Comparison of ENCODE assay signal across 8 cellular contexts in the genomic region with DNA sequence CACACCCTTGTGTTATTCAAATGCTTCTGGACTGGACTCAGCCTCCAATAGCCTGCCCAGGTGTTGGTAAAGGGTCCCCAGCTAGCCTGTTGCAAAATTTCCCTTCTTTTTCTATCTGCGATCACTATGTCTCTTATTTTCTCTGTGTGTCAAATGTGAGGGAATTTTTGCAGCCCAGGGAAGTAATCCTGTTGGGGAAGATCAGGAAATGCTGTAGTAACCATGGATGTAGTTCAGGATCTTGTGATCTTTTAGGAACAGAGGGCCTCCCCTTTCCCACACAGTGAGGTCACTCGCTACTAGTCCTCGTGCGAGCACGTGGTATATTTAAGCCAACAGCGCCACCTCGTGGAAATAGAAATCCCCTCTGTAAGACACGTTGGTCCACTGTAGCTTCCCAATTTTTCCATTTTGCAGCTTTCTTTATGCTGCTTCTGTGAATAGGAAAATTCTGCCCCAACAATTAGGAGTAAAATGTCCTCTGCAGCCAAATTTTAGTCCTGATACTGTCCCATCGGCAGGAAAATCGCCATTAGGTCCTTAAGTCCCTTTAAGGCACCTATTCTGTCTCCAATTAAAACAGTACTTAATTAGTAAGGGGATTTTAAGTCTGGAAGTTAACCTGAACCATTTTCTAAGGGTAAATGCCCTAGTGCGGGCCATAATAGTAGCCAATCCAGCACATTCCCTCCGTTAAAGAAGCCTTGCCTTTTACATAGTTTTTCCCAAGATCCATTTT. TPM values are rescaled to one million over a fixed set of nuclear protein-coding genes. Genes with fewer than 3 reads are reported as not detected.
DNase-seq lines count a peak whose midpoint lies in the region; ATAC-seq and TF ChIP-seq lines count a peak whose summit lies in the region.

No MANE protein-coding gene starts in this region.

- in situ Hi-C loops in ACHN (cut with HindIII; ENCODE audit: low pct_ligation_motif_present, low pct_unique_long_range_greater_than_20kb, low sequenced_read_pairs): no loop called here

- H3K27ac ChIP-seq in esophagus squamous epithelium: no peak overlapping the region
- H3K27ac ChIP-seq in neutrophil: no peak overlapping the region

- no peak for ATAC-seq in GM21576 (IDR thresholded peaks at IDR 0.05; ENCODE audit: unreplicated experiment)

- no peak for TF ChIP-seq POLR2A in esophagus squamous epithelium (IDR thresholded peaks at IDR 0.05)

- DNase-seq in ACHN: peak; percentile 39
- DNase-seq in GM10266 (ENCODE audit: extremely low spot score): peak; percentile 48
- peak; percentile 49 for DNase-seq in NCI-H774 (lab: John Stamatoyannopoulos, UW)
- DNase-seq in activated CD8-positive, alpha-beta memory T cell treated with anti-CD3 and anti-CD28 coated beads for 24 hours: peak; percentile 74
- DNase-seq in esophagus squamous epithelium (lab: John Stamatoyannopoulos, UW): no peak
- no peak for DNase-seq in retina

- peaks cover 0 to 36% (median 23%) of the 10 kb centered on the region in 3 donors for H3K9me3 ChIP-seq in esophagus squamous epithelium
- H3K9me3 ChIP-seq in neutrophil: peaks cover 24% of the 10 kb centered on the region

- TF ChIP-seq CTCF in GM10266 (IDR thresholded peaks at IDR 0.05; ENCODE audit: control insufficient read depth, insufficient read depth, low read depth, missing control alignments) (peak; percentile 55), esophagus squamous epithelium (IDR thresholded peaks at IDR 0.05) (peak in 5 of 6 experiments; percentile 52 to 86 (median 71)), neutrophil (IDR thresholded peaks at IDR 0.05) (peak; percentile 59)

- H3K36me3 ChIP-seq in esophagus squamous epithelium (no peaks in the 10 kb centered on the region), neutrophil (no peaks in the 10 kb centered on the region)

- peaks cover 0 to 13% (median 0%) of the 10 kb centered on the region in 3 donors for H3K4me1 ChIP-seq in esophagus squamous epithelium
- no peaks in the 10 kb centered on the region for H3K4me1 ChIP-seq in neutrophil (ENCODE audit: control insufficient read depth in 1 of 2, insufficient read depth in 1 of 2, low read depth in 1 of 2, low read length in 1 of 2)

- intact Hi-C loops in esophagus squamous epithelium (cut with DNase I): loop anchor here (5.0 kb wide), 1 partner anchor 267 kb away; no protein-coding TSS in a partner anchor

- WGBS in esophagus squamous epithelium, 2 donors: 40% methylated on average over 12 of the region's 12 CpGs

- no peaks in the 10 kb centered on the region for H3K27me3 ChIP-seq in esophagus squamous epithelium
- no peaks in the 10 kb centered on the region for H3K27me3 ChIP-seq in neutrophil

- H3K4me3 ChIP-seq in esophagus squamous epithelium (no peak overlapping the region), neutrophil (ENCODE audit: low read depth in 1 of 2, low read length in 1 of 2) (no peak overlapping the region)

RNA-seq across cellular contexts. Expression of a gene that starts 4.0 kb away (rescaled TPM):
- total RNA-seq in esophagus squamous epithelium: not detected

RNA-seq across cellular contexts. Expression of a gene that starts 15.6 kb away (rescaled TPM):
- total RNA-seq in esophagus squamous epithelium: 10 to 100 TPM; 13.0 to 23.8 (median 19.6) TPM

RNA-seq across cellular contexts. Expression of a gene that starts 49.2 kb away (rescaled TPM):
- total RNA-seq in esophagus squamous epithelium: 10 to 100 TPM in 1 of 4 donors, 1 to 10 TPM in 3; 2.5 to 12.6 (median 5.5) TPM

RNA-seq across cellular contexts. Expression of a gene that starts 49.3 kb away (rescaled TPM):
- total RNA-seq in esophagus squamous epithelium: 10 to 100 TPM in 3 of 4 donors, 1 to 10 TPM in 1; 6.6 to 19.9 (median 12.9) TPM

Comparison
In these comparisons a context has a peak if more than half of its experiments do, and no peak if none do; other contexts are left out.
1. DNase-seq: peak in ACHN (single experiment), GM10266 (single experiment), NCI-H774 (single experiment) and activated CD8-positive, alpha-beta memory T cell treated with anti-CD3 and anti-CD28 coated beads for 24 hours (single experiment); none in esophagus squamous epithelium (single experiment) and retina (single experiment).
2. Peak in every context shown above with its lines, with median percentiles within 50 percentile points of each other: CTCF ChIP-seq.